In the genomic region with DNA sequence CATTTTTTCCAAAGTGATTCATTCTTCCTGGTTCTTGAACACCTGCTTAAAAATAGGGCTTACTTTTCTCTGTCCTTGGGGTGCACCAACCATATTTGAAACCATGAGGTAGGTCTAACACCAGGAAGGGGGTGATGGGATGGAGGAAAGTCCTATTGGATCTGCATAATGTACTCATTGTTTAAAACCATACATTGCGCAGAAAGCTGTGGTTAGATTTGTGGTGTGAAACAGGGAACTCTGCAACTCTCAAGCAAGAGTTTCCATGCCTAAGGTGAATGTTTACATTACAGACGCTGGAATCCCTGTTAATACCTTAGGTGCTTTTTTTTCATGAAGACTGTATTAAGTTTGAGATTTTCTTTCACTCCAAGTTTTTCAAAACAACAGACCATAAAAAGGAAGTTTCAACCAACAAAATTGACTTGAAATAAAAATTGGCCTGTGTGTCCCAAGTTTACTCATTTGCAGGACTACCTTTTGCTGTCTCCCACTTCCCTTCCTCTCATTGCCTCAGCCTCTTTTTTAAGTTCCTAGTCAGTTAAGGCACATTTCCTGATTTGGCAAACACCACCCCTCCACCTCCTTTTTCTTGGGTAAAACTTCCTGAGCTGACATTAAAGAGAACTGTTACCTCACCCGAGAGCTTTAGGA, we compare ENCODE assay signal across 1 cellular context.
TF ChIP-seq lines count a peak whose summit lies in the region.

No MANE protein-coding gene starts in this region.

TF ChIP-seq in H1, 55 proteins besides CTCF, POLR2A, EP300 and RAD21:
- TF ChIP-seq MAFK (IDR thresholded peaks at IDR 0.05; ENCODE audit: low read depth, low read length) (no peak), CBX5 (IDR thresholded peaks at IDR 0.05; ENCODE audit: low read depth, low read length) (no peak), TAF1 (IDR thresholded peaks at IDR 0.05; ENCODE audit: low read depth, low read length) (no peak), ASH2L (IDR thresholded peaks at IDR 0.05; ENCODE audit: low read length) (no peak), POU5F1 (IDR thresholded peaks at IDR 0.05; ENCODE audit: low read depth, low read length) (no peak), SIRT6 (IDR thresholded peaks at IDR 0.05; ENCODE audit: low read length) (no peak)
- TF ChIP-seq, protein P1, sequence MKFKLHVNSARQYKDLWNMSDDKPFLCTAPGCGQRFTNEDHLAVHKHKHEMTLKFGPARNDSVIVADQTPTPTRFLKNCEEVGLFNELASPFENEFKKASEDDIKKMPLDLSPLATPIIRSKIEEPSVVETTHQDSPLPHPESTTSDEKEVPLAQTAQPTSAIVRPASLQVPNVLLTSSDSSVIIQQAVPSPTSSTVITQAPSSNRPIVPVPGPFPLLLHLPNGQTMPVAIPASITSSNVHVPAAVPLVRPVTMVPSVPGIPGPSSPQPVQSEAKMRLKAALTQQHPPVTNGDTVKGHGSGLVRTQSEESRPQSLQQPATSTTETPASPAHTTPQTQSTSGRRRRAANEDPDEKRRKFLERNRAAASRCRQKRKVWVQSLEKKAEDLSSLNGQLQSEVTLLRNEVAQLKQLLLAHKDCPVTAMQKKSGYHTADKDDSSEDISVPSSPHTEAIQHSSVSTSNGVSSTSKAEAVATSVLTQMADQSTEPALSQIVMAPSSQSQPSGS (IDR thresholded peaks at IDR 0.05; ENCODE audit: low read length), result no peak
